ENCODE assay signal across 35 cellular contexts in the genomic region with DNA sequence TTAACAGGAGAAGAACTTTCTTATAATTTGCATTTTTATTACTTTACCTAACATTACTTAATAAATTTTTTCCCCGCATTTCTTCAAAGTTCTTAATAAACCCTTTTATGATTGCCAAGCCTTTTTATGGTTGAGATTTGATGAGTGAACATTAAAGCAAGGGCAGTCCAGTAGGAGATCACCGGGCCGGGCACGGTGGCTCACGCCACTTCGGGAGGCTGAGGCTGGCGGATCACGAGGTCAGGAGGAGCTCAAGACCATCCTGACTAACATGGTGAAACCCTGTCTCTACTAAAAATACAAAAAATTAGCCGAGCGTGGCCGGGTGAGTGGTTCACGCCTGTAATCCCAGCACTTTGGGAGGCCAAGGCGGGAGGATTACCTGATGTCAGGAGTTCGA.
"Had no signal": no experiment of that assay in that cellular context is flagged by ENCODE, and none has a peak within 500 bp of the region (broad histone marks: within the 10 kb centered on the region; RNA-seq: fewer than 3 reads in every experiment).

No MANE protein-coding gene starts in this region.

- H3K36me3 Mint-ChIP-seq: activated naive CD4-positive, alpha-beta T cell treated with anti-CD3 and anti-CD28 coated beads, Interleukin-2, amount 10 ng/mL, durations not matched to agents 7 days and 5 days; activated naive CD4-positive, alpha-beta T cell treated with anti-CD3 and anti-CD28 coated beads, Interleukin-2, amount 50 U/mL, for 24 hours; activated naive CD4-positive, alpha-beta T cell treated with anti-CD3 and anti-CD28 coated beads, Interleukin-2, amount 50 U/mL, for 72 hours; activated naive CD8-positive, alpha-beta T cell; activated naive CD8-positive, alpha-beta T cell treated with anti-CD3 and anti-CD28 coated beads for 36 hours; activated naive CD8-positive, alpha-beta T cell treated with anti-CD3 and anti-CD28 coated beads, Interleukin-2, amount 10 ng/mL, durations not matched to agents 7 days and 5 days; brain had no signal

- DNase-seq: activated effector memory CD4-positive, alpha-beta T cell treated with anti-CD3 and anti-CD28 coated beads, Interleukin-2, amount 50 U/mL, for 16 hours; activated effector memory CD4-positive, alpha-beta T cell treated with Interleukin-2 at 50 U/mL for 16 hours; activated gamma-delta T cell; activated gamma-delta T cell treated with Interleukin-2 at 50 U/mL for 16 hours; activated naive CD4-positive, alpha-beta T cell; activated naive CD4-positive, alpha-beta T cell treated with anti-CD3 and anti-CD28 coated beads for 36 hours; activated naive CD4-positive, alpha-beta T cell treated with anti-CD3 and anti-CD28 coated beads, Interleukin-2, amount 10 ng/mL, durations not matched to agents 7 days and 5 days; activated naive CD4-positive, alpha-beta T cell treated with anti-CD3 and anti-CD28 coated beads, Interleukin-2, amount 50 U/mL, for 16 hours; activated naive CD4-positive, alpha-beta T cell treated with Interleukin-2 at 50 U/mL for 16 hours; activated naive CD8-positive, alpha-beta T cell treated with anti-CD3 and anti-CD28 coated beads for 36 hours; activated naive CD8-positive, alpha-beta T cell treated with anti-CD3 and anti-CD28 coated beads, Interleukin-2, amount 10 ng/mL, durations not matched to agents 7 days and 5 days; activated naive CD8-positive, alpha-beta T cell treated with anti-CD3 and anti-CD28 coated beads, Interleukin-2, amount 50 U/mL, for 24 hours; activated T-cell treated with anti-CD3 and anti-CD28 coated beads, Interleukin-2, amount 50 U/mL, for 1 hour; activated T-cell treated with anti-CD3 and anti-CD28 coated beads, Interleukin-2, amount 50 U/mL, for 24 hours; activated T-cell treated with anti-CD3 and anti-CD28 coated beads, Interleukin-2, amount 50 U/mL, for 4 hours; activated T-cell treated with anti-CD3 and anti-CD28 coated beads, Interleukin-2, amount 50 U/mL, for 48 hours; activated T-cell treated with anti-CD3 and anti-CD28 coated beads, Interleukin-2, amount 50 U/mL, for 72 hours; adrenal gland; amniotic stem cell; amygdala; anterior cingulate cortex; aorta; body of pancreas; brain microvascular endothelial cell; caudate nucleus; central memory CD4-positive, alpha-beta T cell; cerebellar nuclear complex had no signal

- H3K4me3 Mint-ChIP-seq: activated naive CD4-positive, alpha-beta T cell treated with anti-CD3 and anti-CD28 coated beads for 36 hours; activated naive CD4-positive, alpha-beta T cell treated with anti-CD3 and anti-CD28 coated beads, Interleukin-2, amount 10 ng/mL, durations not matched to agents 7 days and 5 days; activated naive CD4-positive, alpha-beta T cell treated with anti-CD3 and anti-CD28 coated beads, Interleukin-2, amount 50 U/mL, for 24 hours; activated naive CD8-positive, alpha-beta T cell; activated naive CD8-positive, alpha-beta T cell treated with anti-CD3 and anti-CD28 coated beads for 36 hours; activated naive CD8-positive, alpha-beta T cell treated with anti-CD3 and anti-CD28 coated beads, Interleukin-2, amount 10 ng/mL, durations not matched to agents 7 days and 5 days; activated naive CD8-positive, alpha-beta T cell treated with anti-CD3 and anti-CD28 coated beads, Interleukin-2, amount 50 U/mL, for 24 hours; activated T-cell treated with anti-CD3 and anti-CD28 coated beads, Interleukin-2, amount 50 U/mL, for 24 hours; activated T-cell treated with anti-CD3 and anti-CD28 coated beads, Interleukin-2, amount 50 U/mL, for 4 hours; activated T-cell treated with anti-CD3 and anti-CD28 coated beads, Interleukin-2, amount 50 U/mL, for 72 hours; activated T-helper 1 cell treated with anti-CD3 and anti-CD28 coated beads, Interleukin-12 subunit alpha, Interleukin-12 subunit beta, Interleukin-2, Interleukin-4 antibody, amounts not matched to agents 30 ng/mL and 10 ng/mL and 1 ng/mL, durations not matched to agents 14 hours and 24 hours and 36 hours; activated T-helper 17 cell treated with anti-CD3 and anti-CD28 coated beads, Interleukin-2, amount 50 U/mL, for 72 hours; brain; central memory CD8-positive, alpha-beta T cell had no signal

- H3K4me1 Mint-ChIP-seq: activated naive CD4-positive, alpha-beta T cell treated with anti-CD3 and anti-CD28 coated beads, Interleukin-2, amount 10 ng/mL, durations not matched to agents 7 days and 5 days; activated naive CD4-positive, alpha-beta T cell treated with anti-CD3 and anti-CD28 coated beads, Interleukin-2, amount 50 U/mL, for 24 hours; activated naive CD8-positive, alpha-beta T cell treated with anti-CD3 and anti-CD28 coated beads, Interleukin-2, amount 10 ng/mL, durations not matched to agents 7 days and 5 days; activated T-helper 17 cell treated with anti-CD3 and anti-CD28 coated beads, Interleukin-2, amount 50 U/mL, for 72 hours; central memory CD8-positive, alpha-beta T cell had no signal

- ATAC-seq: activated naive CD4-positive, alpha-beta T cell treated with anti-CD3 and anti-CD28 coated beads, Interleukin-2, amount 50 U/mL, for 72 hours; activated naive CD8-positive, alpha-beta T cell treated with anti-CD3 and anti-CD28 coated beads, Interleukin-2, amount 50 U/mL, for 24 hours; activated T-cell treated with anti-CD3 and anti-CD28 coated beads, Interleukin-2, amount 50 U/mL, for 4 hours; activated T-cell treated with anti-CD3 and anti-CD28 coated beads, Interleukin-2, amount 50 U/mL, for 72 hours; activated T-helper 17 cell treated with anti-CD3 and anti-CD28 coated beads, Interleukin-2, amount 50 U/mL, for 72 hours; body of pancreas had no signal

- H3K27ac Mint-ChIP-seq: activated naive CD4-positive, alpha-beta T cell treated with anti-CD3 and anti-CD28 coated beads for 36 hours; activated naive CD4-positive, alpha-beta T cell treated with anti-CD3 and anti-CD28 coated beads, Interleukin-2, amount 10 ng/mL, durations not matched to agents 7 days and 5 days; activated naive CD4-positive, alpha-beta T cell treated with anti-CD3 and anti-CD28 coated beads, Interleukin-2, amount 50 U/mL, for 24 hours; activated naive CD4-positive, alpha-beta T cell treated with anti-CD3 and anti-CD28 coated beads, Interleukin-2, amount 50 U/mL, for 72 hours; activated naive CD8-positive, alpha-beta T cell; activated naive CD8-positive, alpha-beta T cell treated with anti-CD3 and anti-CD28 coated beads for 36 hours; activated naive CD8-positive, alpha-beta T cell treated with anti-CD3 and anti-CD28 coated beads, Interleukin-2, amount 10 ng/mL, durations not matched to agents 7 days and 5 days; activated naive CD8-positive, alpha-beta T cell treated with anti-CD3 and anti-CD28 coated beads, Interleukin-2, amount 50 U/mL, for 24 hours; activated T-cell treated with anti-CD3 and anti-CD28 coated beads, Interleukin-2, amount 50 U/mL, for 24 hours; activated T-cell treated with anti-CD3 and anti-CD28 coated beads, Interleukin-2, amount 50 U/mL, for 72 hours; activated T-helper 1 cell treated with anti-CD3 and anti-CD28 coated beads, Interleukin-12 subunit alpha, Interleukin-12 subunit beta, Interleukin-2, Interleukin-4 antibody, amounts not matched to agents 30 ng/mL and 10 ng/mL and 1 ng/mL, durations not matched to agents 14 hours and 24 hours and 36 hours; activated T-helper 17 cell treated with anti-CD3 and anti-CD28 coated beads, Interleukin-2, amount 50 U/mL, for 72 hours; activated T-helper 2 cell treated with anti-CD3 and anti-CD28 coated beads, Interferon-gamma antibody, Interleukin-2, Interleukin-4, amounts not matched to agents 10 μg/mL and 5 μg/mL and 100 μg/mL, durations not matched to agents 14 hours and 24 hours and 36 hours; brain had no signal

- H3K9me3 Mint-ChIP-seq: activated naive CD4-positive, alpha-beta T cell treated with anti-CD3 and anti-CD28 coated beads for 36 hours; activated naive CD4-positive, alpha-beta T cell treated with anti-CD3 and anti-CD28 coated beads, Interleukin-2, amount 10 ng/mL, durations not matched to agents 7 days and 5 days; activated naive CD4-positive, alpha-beta T cell treated with anti-CD3 and anti-CD28 coated beads, Interleukin-2, amount 50 U/mL, for 24 hours; activated naive CD4-positive, alpha-beta T cell treated with anti-CD3 and anti-CD28 coated beads, Interleukin-2, amount 50 U/mL, for 72 hours; activated naive CD8-positive, alpha-beta T cell treated with anti-CD3 and anti-CD28 coated beads for 36 hours; activated naive CD8-positive, alpha-beta T cell treated with anti-CD3 and anti-CD28 coated beads, Interleukin-2, amount 10 ng/mL, durations not matched to agents 7 days and 5 days; activated naive CD8-positive, alpha-beta T cell treated with anti-CD3 and anti-CD28 coated beads, Interleukin-2, amount 50 U/mL, for 24 hours; activated T-cell treated with anti-CD3 and anti-CD28 coated beads, Interleukin-2, amount 50 U/mL, for 24 hours; activated T-cell treated with anti-CD3 and anti-CD28 coated beads, Interleukin-2, amount 50 U/mL, for 4 hours; activated T-cell treated with anti-CD3 and anti-CD28 coated beads, Interleukin-2, amount 50 U/mL, for 72 hours; activated T-helper 1 cell treated with anti-CD3 and anti-CD28 coated beads, Interleukin-12 subunit alpha, Interleukin-12 subunit beta, Interleukin-2, Interleukin-4 antibody, amounts not matched to agents 30 ng/mL and 10 ng/mL and 1 ng/mL, durations not matched to agents 14 hours and 24 hours and 36 hours; activated T-helper 17 cell treated with anti-CD3 and anti-CD28 coated beads, Interleukin-2, amount 50 U/mL, for 72 hours; activated T-helper 2 cell treated with anti-CD3 and anti-CD28 coated beads, Interferon-gamma antibody, Interleukin-2, Interleukin-4, amounts not matched to agents 10 μg/mL and 5 μg/mL and 100 μg/mL, durations not matched to agents 14 hours and 24 hours and 36 hours; brain; central memory CD8-positive, alpha-beta T cell had no signal
